20 cellular contexts compared by ENCODE assay signal in the genomic region with DNA sequence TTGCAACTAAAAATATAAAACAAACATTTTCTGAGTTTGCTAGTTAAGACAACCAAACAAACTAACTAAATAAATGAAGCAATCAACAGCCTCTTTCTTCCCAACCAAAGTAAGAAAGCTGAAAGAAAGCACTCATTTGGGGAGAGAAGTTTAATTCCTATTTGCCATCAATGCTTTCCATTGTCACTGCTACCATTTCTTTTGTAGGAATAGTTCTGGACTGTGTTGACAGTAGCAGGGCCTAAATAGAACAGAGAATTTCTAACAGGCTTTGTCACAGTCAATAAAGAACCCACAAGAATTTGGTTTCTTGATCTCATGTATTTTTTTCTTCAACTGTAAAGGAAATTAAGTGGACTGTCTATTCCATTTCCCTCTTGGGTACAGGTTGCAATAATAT.
DNase-seq lines count a peak whose midpoint lies in the region; ATAC-seq and TF ChIP-seq lines count a peak whose summit lies in the region.
"Had no signal": no experiment of that assay in that cellular context is flagged by ENCODE, and none has a peak within 500 bp of the region (broad histone marks: within the 10 kb centered on the region; RNA-seq: fewer than 3 reads in every experiment).

No MANE protein-coding gene starts in this region.

- H3K36me3 ChIP-seq in smooth muscle cell (ENCODE audit: low read depth), result no peaks in the 10 kb centered on the region
- H3K36me3 ChIP-seq: BE2C; BLaER1 treated with 17β-estradiol and CSF1 and Interleukin-3, amounts not matched to agents 10 nM and 100 nM had no signal

- H3K27ac ChIP-seq in smooth muscle cell (ENCODE audit: low read depth), result peak overlapping the region; percentile 30
- H3K27ac ChIP-seq: BLaER1 treated with 17β-estradiol and CSF1 and Interleukin-3, amounts not matched to agents 10 nM and 100 nM had no signal

- H3K9ac ChIP-seq in smooth muscle cell (ENCODE audit: low read depth), result no peak overlapping the region
- H3K9ac ChIP-seq: BLaER1 treated with 17β-estradiol and CSF1 and Interleukin-3, amounts not matched to agents 10 nM and 100 nM had no signal

- no peak for ATAC-seq in HG02885 (IDR thresholded peaks at IDR 0.05; ENCODE audit: poor library complexity, unreplicated experiment)
- ATAC-seq: GM23338, HCT116 had no signal

- peak overlapping the region; percentile 45 for H3K4me2 ChIP-seq in smooth muscle cell
- H3K4me2 ChIP-seq: BLaER1 treated with 17β-estradiol and CSF1 and Interleukin-3, amounts not matched to agents 10 nM and 100 nM; GM23338 had no signal

- H3F3A ChIP-seq in smooth muscle cell (ENCODE audit: low read depth), result no peaks in the 10 kb centered on the region

- no peaks in the 10 kb centered on the region for H3K79me2 ChIP-seq in smooth muscle cell (ENCODE audit: low read depth)

- no peak overlapping the region for H3K4me3 ChIP-seq in smooth muscle cell
- H3K4me3 ChIP-seq: BLaER1 treated with 17β-estradiol and CSF1 and Interleukin-3, amounts not matched to agents 10 nM and 100 nM; GM23338 had no signal

- H3K4me1 ChIP-seq in smooth muscle cell (ENCODE audit: low read depth), result no peaks in the 10 kb centered on the region
- H3K4me1 ChIP-seq: BE2C, Caco-2 had no signal

- no peak for TF ChIP-seq CTCF in smooth muscle cell (IDR thresholded peaks at IDR 0.05; ENCODE audit: borderline replicate concordance, insufficient read depth, poor library complexity, severe bottlenecking)

- DNase-seq in COLO829 (ENCODE audit: low spot score) (peak; percentile 16), SK-MEL-5 (ENCODE audit: low read depth, low spot score) (peak; percentile 84), astrocyte of the hippocampus (ENCODE audit: low read depth, low spot score) (peak; percentile 38), smooth muscle cell (lab: John Stamatoyannopoulos, UW; ENCODE audit: unreplicated experiment) (no peak), GM19238 (ENCODE audit: insufficient read length, low spot score) (no peak)
- DNase-seq in activated effector memory CD4-positive, alpha-beta T cell treated with Interleukin-2 at 50 U/mL for 16 hours, result no peak
- no peak for DNase-seq in stimulated activated CD4-positive, alpha-beta T cell treated with anti-CD3 and anti-CD28 coated beads, Interleukin-4, amount 100 ng/mL, for 4 hours
- DNase-seq: ACHN; AML-193; BE2C; Caco-2; CD4-positive, alpha-beta T cell; CD8-positive, alpha-beta memory T cell; DMS153; DND-41; H9 had no signal

- no peaks in the 10 kb centered on the region for H3K9me3 ChIP-seq in smooth muscle cell (replicated peaks; ENCODE audit: low read depth)
- H3K9me3 ChIP-seq: BE2C, Caco-2 had no signal

- H4K20me1 ChIP-seq in smooth muscle cell (ENCODE audit: low read depth), result no peaks in the 10 kb centered on the region
- H4K20me1 ChIP-seq: BLaER1 treated with 17β-estradiol and CSF1 and Interleukin-3, amounts not matched to agents 10 nM and 100 nM had no signal

- in situ Hi-C loops in SK-MEL-5 (cut with HindIII; ENCODE audit: low pct_unique_long_range_greater_than_20kb, low sequenced_read_pairs), result no loop called here

- no peak overlapping the region for H2AFZ ChIP-seq in smooth muscle cell (ENCODE audit: low read depth)
- H2AFZ ChIP-seq: GM23338 had no signal

- no peaks in the 10 kb centered on the region for H3K27me3 ChIP-seq in smooth muscle cell (ENCODE audit: low read depth)
- H3K27me3 ChIP-seq: BE2C; BLaER1 treated with 17β-estradiol and CSF1 and Interleukin-3, amounts not matched to agents 10 nM and 100 nM had no signal

Comparison
In these comparisons a context has a peak if more than half of its experiments do, and no peak if none do; other contexts are left out.
1. DNase-seq: peak in COLO829 (single experiment), SK-MEL-5 (single experiment) and astrocyte of the hippocampus (single experiment); none in smooth muscle cell (single experiment), activated effector memory CD4-positive, alpha-beta T cell treated with Interleukin-2 at 50 U/mL for 16 hours (single experiment), stimulated activated CD4-positive, alpha-beta T cell treated with anti-CD3 and anti-CD28 coated beads, Interleukin-4, amount 100 ng/mL, for 4 hours (0 of 2) and GM19238 (single experiment).